ENCODE assay signal across 9 cellular contexts in the genomic region with DNA sequence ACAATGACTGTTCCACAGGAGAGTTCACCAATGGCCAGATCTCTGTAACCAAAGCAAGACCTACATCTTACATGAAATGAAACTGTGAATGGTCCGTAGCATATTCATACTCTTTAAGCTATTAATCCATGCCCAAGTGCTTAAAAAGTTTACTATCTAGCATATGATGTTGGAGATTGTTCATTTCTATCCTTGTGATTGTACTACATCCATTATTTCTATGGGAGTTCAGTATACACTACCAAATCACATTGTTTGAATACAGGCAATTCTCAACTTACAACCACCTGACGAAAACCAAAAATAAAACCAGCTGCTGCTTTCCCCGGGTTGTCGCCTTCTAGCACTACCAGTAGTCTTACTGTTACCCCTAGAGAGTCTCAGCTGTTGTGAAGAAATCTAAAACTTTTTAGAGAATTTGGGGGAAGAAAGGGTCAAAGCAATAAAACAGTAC. TPM values are rescaled to one million over a fixed set of nuclear protein-coding genes. Genes with fewer than 3 reads are reported as not detected.
DNase-seq lines count a peak whose midpoint lies in the region; ATAC-seq and TF ChIP-seq lines count a peak whose summit lies in the region.
"Had no signal": no experiment of that assay in that cellular context is flagged by ENCODE, and none has a peak within 500 bp of the region (broad histone marks: within the 10 kb centered on the region; RNA-seq: fewer than 3 reads in every experiment).

No MANE protein-coding gene starts in this region.

- no peaks in the 10 kb centered on the region for H3K27me3 ChIP-seq in CD8-positive, alpha-beta T cell (ENCODE audit: insufficient read depth, low read length)

- DNase-seq in CD8-positive, alpha-beta T cell = peak in 1 of 7 experiments; percentile 18
- DNase-seq in activated T-helper 2 cell treated with anti-CD3 and anti-CD28 coated beads, Interferon-gamma antibody, Interleukin-2, Interleukin-4, amounts not matched to agents 10 μg/mL and 5 μg/mL and 100 μg/mL, durations not matched to agents 14 hours and 24 hours and 36 hours (ENCODE audit: low spot score) = peak; percentile 20
- DNase-seq in HCEC 1CT = no peak
- no peak for DNase-seq in NCI-H1436 (lab: John Stamatoyannopoulos, UW)
- DNase-seq in MV-4-11 (lab: John Stamatoyannopoulos, UW) = no peak
- DNase-seq in cardiac septum (ENCODE audit: low spot score) = no peak

- ATAC-seq in CD8-positive, alpha-beta T cell = peak; percentile 22
- ATAC-seq in GM19395 (IDR thresholded peaks at IDR 0.05; ENCODE audit: unreplicated experiment) (peak; percentile 76), HG03064 (IDR thresholded peaks at IDR 0.05; ENCODE audit: low read depth, unreplicated experiment) (peak; percentile 75)

- H3K4me3 Mint-ChIP-seq in CD8-positive, alpha-beta T cell = peak overlapping the region; percentile 87
- H3K4me3 Mint-ChIP-seq in activated T-helper 2 cell treated with anti-CD3 and anti-CD28 coated beads, Interferon-gamma antibody, Interleukin-2, Interleukin-4, amounts not matched to agents 10 μg/mL and 5 μg/mL and 100 μg/mL, durations not matched to agents 14 hours and 24 hours and 36 hours (ENCODE audit: low read depth) = peak overlapping the region; percentile 71
- H3K4me3 Mint-ChIP-seq: dendritic cell treated with granulocyte-macrophage colony-stimulating factor and Interleukin-4, amounts not matched to agents 40 ng/mL and 50 ng/mL, for 4 days had no signal

- H3K27ac ChIP-seq in CD8-positive, alpha-beta T cell (ENCODE audit: low read depth, low read length) = peak overlapping the region; percentile 44

- H3K27me3 Mint-ChIP-seq in CD8-positive, alpha-beta T cell (ENCODE audit: low read depth) = no peaks in the 10 kb centered on the region
- no peaks in the 10 kb centered on the region for H3K27me3 Mint-ChIP-seq in activated T-helper 2 cell treated with anti-CD3 and anti-CD28 coated beads, Interferon-gamma antibody, Interleukin-2, Interleukin-4, amounts not matched to agents 10 μg/mL and 5 μg/mL and 100 μg/mL, durations not matched to agents 14 hours and 24 hours and 36 hours (ENCODE audit: low read depth)
- H3K27me3 Mint-ChIP-seq: dendritic cell treated with granulocyte-macrophage colony-stimulating factor and Interleukin-4, amounts not matched to agents 40 ng/mL and 50 ng/mL, for 4 days had no signal

- CTCF ChIA-PET in CD8-positive, alpha-beta T cell (lab: Charles Lee) = interaction anchor here (1.5 kb wide), 1 partner anchor 28 kb away, joined by 4 read pairs; no protein-coding TSS in a partner anchor

- H3K36me3 ChIP-seq in CD8-positive, alpha-beta T cell (ENCODE audit: insufficient read depth, low read length) = no peaks in the 10 kb centered on the region

- H3K9me3 ChIP-seq in CD8-positive, alpha-beta T cell (ENCODE audit: low read length) = no peaks in the 10 kb centered on the region

- TF ChIP-seq CTCF in CD8-positive, alpha-beta T cell (IDR thresholded peaks at IDR 0.05) = no peak

- H3K4me1 ChIP-seq in CD8-positive, alpha-beta T cell (ENCODE audit: insufficient read depth, low read length) = peaks cover 92% of the 10 kb centered on the region

- H3K4me1 Mint-ChIP-seq in CD8-positive, alpha-beta T cell (ENCODE audit: low read depth) = peaks cover 80% of the 10 kb centered on the region
- peaks cover 74% of the 10 kb centered on the region for H3K4me1 Mint-ChIP-seq in activated T-helper 2 cell treated with anti-CD3 and anti-CD28 coated beads, Interferon-gamma antibody, Interleukin-2, Interleukin-4, amounts not matched to agents 10 μg/mL and 5 μg/mL and 100 μg/mL, durations not matched to agents 14 hours and 24 hours and 36 hours (ENCODE audit: low read depth)

- H3K9me3 Mint-ChIP-seq in CD8-positive, alpha-beta T cell = no peaks in the 10 kb centered on the region
- H3K9me3 Mint-ChIP-seq in activated T-helper 2 cell treated with anti-CD3 and anti-CD28 coated beads, Interferon-gamma antibody, Interleukin-2, Interleukin-4, amounts not matched to agents 10 μg/mL and 5 μg/mL and 100 μg/mL, durations not matched to agents 14 hours and 24 hours and 36 hours = peaks cover 6% of the 10 kb centered on the region
- H3K9me3 Mint-ChIP-seq: dendritic cell treated with granulocyte-macrophage colony-stimulating factor and Interleukin-4, amounts not matched to agents 40 ng/mL and 50 ng/mL, for 4 days had no signal

- peaks cover 8% of the 10 kb centered on the region for H3K36me3 Mint-ChIP-seq in CD8-positive, alpha-beta T cell
- H3K36me3 Mint-ChIP-seq in activated T-helper 2 cell treated with anti-CD3 and anti-CD28 coated beads, Interferon-gamma antibody, Interleukin-2, Interleukin-4, amounts not matched to agents 10 μg/mL and 5 μg/mL and 100 μg/mL, durations not matched to agents 14 hours and 24 hours and 36 hours (ENCODE audit: low read depth) = peaks cover 20% of the 10 kb centered on the region

- H3K27ac Mint-ChIP-seq in CD8-positive, alpha-beta T cell = peak overlapping the region; percentile 95
- peak overlapping the region; percentile 78 for H3K27ac Mint-ChIP-seq in activated T-helper 2 cell treated with anti-CD3 and anti-CD28 coated beads, Interferon-gamma antibody, Interleukin-2, Interleukin-4, amounts not matched to agents 10 μg/mL and 5 μg/mL and 100 μg/mL, durations not matched to agents 14 hours and 24 hours and 36 hours
- H3K27ac Mint-ChIP-seq: dendritic cell treated with granulocyte-macrophage colony-stimulating factor and Interleukin-4, amounts not matched to agents 40 ng/mL and 50 ng/mL, for 4 days had no signal

- intact Hi-C loops in CD8-positive, alpha-beta T cell (cut with DNase I, micrococcal nuclease) = loop anchor here in 1 of 2 experiments (10.0 kb wide), 1 partner anchor 118 kb away; no protein-coding TSS in a partner anchor
- intact Hi-C loops in activated T-helper 2 cell treated with anti-CD3 and anti-CD28 coated beads, Interferon-gamma antibody, Interleukin-2, Interleukin-4, amounts not matched to agents 10 μg/mL and 5 μg/mL and 100 μg/mL, durations not matched to agents 14 hours and 24 hours and 36 hours (cut with micrococcal nuclease) = loop anchor here (1.0 kb wide), 2 partner anchors 22 to 62 kb away; no protein-coding TSS in a partner anchor
- intact Hi-C loops in cardiac septum (cut with DNase I) = no loop called here

- POLR2A ChIA-PET in CD8-positive, alpha-beta T cell (lab: Charles Lee) = interaction anchor here (0.6 to 2.3 kb wide), 10 partner anchors 17 to 106 kb away, joined by 3 to 20 read pairs (median 4); partner anchors contain the start of gene HIVEP2

- H3K4me3 ChIP-seq in CD8-positive, alpha-beta T cell (ENCODE audit: low read depth, low read length) = peak overlapping the region; percentile 54

RNA-seq across cellular contexts. Expression of gene HIVEP2, which starts 37.9 kb away (rescaled TPM):
- 10 to 100 TPM; 30.8 to 31.0 TPM for total RNA-seq in CD8-positive, alpha-beta T cell
- 24.3 and 26.1 TPM in 2 replicates for total RNA-seq in activated T-helper 2 cell treated with anti-CD3 and anti-CD28 coated beads, Interferon-gamma antibody, Interleukin-2, Interleukin-4, amounts not matched to agents 10 μg/mL and 5 μg/mL and 100 μg/mL, durations not matched to agents 14 hours and 24 hours and 36 hours
- 25.7 TPM for total RNA-seq in cardiac septum

Comparison
In these comparisons a context has a peak if more than half of its experiments do, and no peak if none do; other contexts are left out.
1. ATAC-seq: peak in every context shown above with its lines; median percentile 76 in GM19395; 75 in HG03064; 22 in CD8-positive, alpha-beta T cell.